ENCODE assay signal across 12 cellular contexts in genomic region chr1:231139125-231139649, GRCh38. TPM values are rescaled to one million over a fixed set of nuclear protein-coding genes. Genes with fewer than 3 reads are reported as not detected.
DNase-seq lines count a peak whose midpoint lies in the region; ATAC-seq and TF ChIP-seq lines count a peak whose summit lies in the region.
"Had no signal": no experiment of that assay in that cellular context is flagged by ENCODE, and none has a peak within 500 bp of the region (broad histone marks: within the 10 kb centered on the region; RNA-seq: fewer than 3 reads in every experiment).

No MANE protein-coding gene starts in this region.

- H3K36me3 ChIP-seq in heart left ventricle, result no peaks in the 10 kb centered on the region
- no peaks in the 10 kb centered on the region for H3K36me3 ChIP-seq in transverse colon
- H3K36me3 ChIP-seq: tibial nerve had no signal

- H3K27ac ChIP-seq in heart left ventricle (peak overlapping the region in 5 of 12 donors; percentile 1 to 36 (median 24)), transverse colon (no peak overlapping the region)

- no peak overlapping the region for H3K27ac Mint-ChIP-seq in T-helper 17 cell

- H3K27me3 Mint-ChIP-seq in T-helper 17 cell, result peaks cover 29% of the 10 kb centered on the region

- DNase-seq in heart left ventricle, result no peak
- no peak for DNase-seq in Right ventricle myocardium superior
- DNase-seq in fibroblast of the conjunctiva (ENCODE audit: low read depth), result peak; percentile 80
- peak; percentile 69 for DNase-seq in stromal cell of bone marrow (ENCODE audit: low read depth)
- no peak for DNase-seq in T-helper 17 cell
- no peak for DNase-seq in transverse colon
- no peak for DNase-seq in pons (ENCODE audit: low spot score)
- DNase-seq: AML-193, cerebellar nuclear complex had no signal

- H3K4me3 ChIP-seq in heart left ventricle (no peak overlapping the region), transverse colon (no peak overlapping the region)
- H3K4me3 ChIP-seq: tibial nerve had no signal

- ATAC-seq in heart left ventricle (peak in 3 of 4 donors; percentile 68 to 82 (median 70)), Right ventricle myocardium superior (ENCODE audit: poor library complexity) (no peak), SK-N-SH treated with all-trans-retinoic acid at 6 μM for 48 hours (peak; percentile 40), T-helper 17 cell (no peak)

- TF ChIP-seq POLR2A in heart left ventricle (IDR thresholded peaks at IDR 0.05), result no peak
- TF ChIP-seq POLR2A in transverse colon (IDR thresholded peaks at IDR 0.05), result no peak

- peaks cover 0 to 3% (median 0%) of the 10 kb centered on the region in 9 donors for H3K27me3 ChIP-seq in heart left ventricle
- peaks cover 13% of the 10 kb centered on the region for H3K27me3 ChIP-seq in transverse colon
- H3K27me3 ChIP-seq: tibial nerve had no signal

- TF ChIP-seq EP300 in transverse colon (IDR thresholded peaks at IDR 0.05; ENCODE audit: low read depth), result no peak

- in situ Hi-C loops in transverse colon (cut with MboI; ENCODE audit: low pct_ligation_motif_present in 1 of 4, low pct_unique_long_range_greater_than_20kb in 1 of 4, low sequenced_read_pairs in 3 of 4), result no loop called here

- H3K4me1 Mint-ChIP-seq in T-helper 17 cell, result no peaks in the 10 kb centered on the region
- H3K4me1 Mint-ChIP-seq: neural crest cell had no signal

- peaks cover 4% of the 10 kb centered on the region for H3K36me3 Mint-ChIP-seq in T-helper 17 cell (ENCODE audit: low read depth)

- intact Hi-C loops in heart left ventricle (cut with DNase I), result no loop called here
- intact Hi-C loops in Right ventricle myocardium superior (cut with DNase I), result no loop called here
- intact Hi-C loops in transverse colon (cut with DNase I; ENCODE audit: low total_unique reads), result loop anchor here (5.0 kb wide), 1 partner anchor 1783 kb away; no protein-coding TSS in a partner anchor

- 49 to 63% (median 53%) methylated on average over 3 of the region's 3 CpGs for WGBS in heart left ventricle, 4 donors
- WGBS in transverse colon (ENCODE audit: low coverage in 1 of 2), 2 donors, result 72 to 77% methylated on average over 3 of the region's 3 CpGs

- no peak for TF ChIP-seq CTCF in heart left ventricle (IDR thresholded peaks at IDR 0.05)
- TF ChIP-seq CTCF in transverse colon (IDR thresholded peaks at IDR 0.05), result no peak

- no peak overlapping the region for H3K4me3 Mint-ChIP-seq in T-helper 17 cell
- H3K4me3 Mint-ChIP-seq: neural crest cell had no signal

- H3K9me3 ChIP-seq in heart left ventricle (peaks cover 0 to 12% (median 0%) of the 10 kb centered on the region in 12 donors), T-helper 17 cell (ENCODE audit: control insufficient read depth, low read length, poor library complexity, severe bottlenecking) (no peaks in the 10 kb centered on the region), transverse colon (no peaks in the 10 kb centered on the region)

- H3K4me1 ChIP-seq in heart left ventricle, result peaks cover 0 to 21% (median 8%) of the 10 kb centered on the region in 12 donors
- H3K4me1 ChIP-seq in transverse colon, result no peaks in the 10 kb centered on the region

TF ChIP-seq in SK-N-SH treated with all-trans-retinoic acid at 6 μM for 48 hours, 23 proteins besides CTCF, POLR2A, EP300 and RAD21:
- TF ChIP-seq POU6F1 (CRISPR knock-in tag; IDR thresholded peaks at IDR 0.05; ENCODE audit: borderline replicate concordance, low read depth), result no peak
- no peak for TF ChIP-seq PPARA (CRISPR knock-in tag; IDR thresholded peaks at IDR 0.05; ENCODE audit: borderline replicate concordance)
- no peak for TF ChIP-seq CSRNP3 (CRISPR knock-in tag; IDR thresholded peaks at IDR 0.05)
- TF ChIP-seq CSDC2 (CRISPR knock-in tag; IDR thresholded peaks at IDR 0.05), result no peak
- TF ChIP-seq ZFP3 (CRISPR knock-in tag; IDR thresholded peaks at IDR 0.05), result no peak
- TF ChIP-seq GLIS3 (CRISPR knock-in tag; IDR thresholded peaks at IDR 0.05), result no peak
- no peak for TF ChIP-seq BACH2 (CRISPR knock-in tag; IDR thresholded peaks at IDR 0.05; ENCODE audit: borderline replicate concordance)
- no peak for TF ChIP-seq CREB5 (CRISPR knock-in tag; IDR thresholded peaks at IDR 0.05; ENCODE audit: low read depth)
- no peak for TF ChIP-seq ARNTL (CRISPR knock-in tag; IDR thresholded peaks at IDR 0.05; ENCODE audit: borderline replicate concordance, low read depth)
- TF ChIP-seq RARB (CRISPR knock-in tag; IDR thresholded peaks at IDR 0.05), result no peak
- no peak for TF ChIP-seq OSR1 (CRISPR knock-in tag; IDR thresholded peaks at IDR 0.05)
- TF ChIP-seq ZC3H10 (CRISPR knock-in tag; IDR thresholded peaks at IDR 0.05), result no peak
- TF ChIP-seq ESRRG (CRISPR knock-in tag; IDR thresholded peaks at IDR 0.05), result no peak
- TF ChIP-seq ZFP30 (CRISPR knock-in tag; IDR thresholded peaks at IDR 0.05), result no peak
- no peak for TF ChIP-seq ISL1 (CRISPR knock-in tag; IDR thresholded peaks at IDR 0.05)
- no peak for TF ChIP-seq ZNF70 (CRISPR knock-in tag; IDR thresholded peaks at IDR 0.05)
- TF ChIP-seq ZNF8 (CRISPR knock-in tag; IDR thresholded peaks at IDR 0.05), result no peak
- no peak for TF ChIP-seq ZNF565 (CRISPR knock-in tag; conservative IDR thresholded peaks at IDR 0.05; ENCODE audit: low read depth)

RNA-seq across cellular contexts. Expression of gene TRIM67, which starts 22.7 kb away (rescaled TPM):
- total RNA-seq in heart left ventricle, result under 1 TPM in 3 of 9 donors, not detected in 6; 0.12 to 0.16 (median 0.13) TPM
- polyA plus RNA-seq in heart left ventricle, result not detected
- 0.05 TPM for total RNA-seq in Right ventricle myocardium superior
- not detected for total RNA-seq in T-helper 17 cell
- total RNA-seq in transverse colon, result under 1 TPM in 2 of 4 donors, not detected in 2; under 0.01 to 0.16 TPM

Comparison
In these comparisons a context has a peak if more than half of its experiments do, and no peak if none do; other contexts are left out.
1. ATAC-seq: peak in heart left ventricle (3 of 4) and SK-N-SH treated with all-trans-retinoic acid at 6 μM for 48 hours (single experiment); none in Right ventricle myocardium superior (single experiment) and T-helper 17 cell (single experiment).
2. DNase-seq: peak in fibroblast of the conjunctiva (single experiment) and stromal cell of bone marrow (single experiment); none in heart left ventricle (0 of 5), Right ventricle myocardium superior (single experiment), T-helper 17 cell (0 of 3), transverse colon (single experiment) and pons (single experiment).